9 cellular contexts compared by ENCODE assay signal in the genomic region with DNA sequence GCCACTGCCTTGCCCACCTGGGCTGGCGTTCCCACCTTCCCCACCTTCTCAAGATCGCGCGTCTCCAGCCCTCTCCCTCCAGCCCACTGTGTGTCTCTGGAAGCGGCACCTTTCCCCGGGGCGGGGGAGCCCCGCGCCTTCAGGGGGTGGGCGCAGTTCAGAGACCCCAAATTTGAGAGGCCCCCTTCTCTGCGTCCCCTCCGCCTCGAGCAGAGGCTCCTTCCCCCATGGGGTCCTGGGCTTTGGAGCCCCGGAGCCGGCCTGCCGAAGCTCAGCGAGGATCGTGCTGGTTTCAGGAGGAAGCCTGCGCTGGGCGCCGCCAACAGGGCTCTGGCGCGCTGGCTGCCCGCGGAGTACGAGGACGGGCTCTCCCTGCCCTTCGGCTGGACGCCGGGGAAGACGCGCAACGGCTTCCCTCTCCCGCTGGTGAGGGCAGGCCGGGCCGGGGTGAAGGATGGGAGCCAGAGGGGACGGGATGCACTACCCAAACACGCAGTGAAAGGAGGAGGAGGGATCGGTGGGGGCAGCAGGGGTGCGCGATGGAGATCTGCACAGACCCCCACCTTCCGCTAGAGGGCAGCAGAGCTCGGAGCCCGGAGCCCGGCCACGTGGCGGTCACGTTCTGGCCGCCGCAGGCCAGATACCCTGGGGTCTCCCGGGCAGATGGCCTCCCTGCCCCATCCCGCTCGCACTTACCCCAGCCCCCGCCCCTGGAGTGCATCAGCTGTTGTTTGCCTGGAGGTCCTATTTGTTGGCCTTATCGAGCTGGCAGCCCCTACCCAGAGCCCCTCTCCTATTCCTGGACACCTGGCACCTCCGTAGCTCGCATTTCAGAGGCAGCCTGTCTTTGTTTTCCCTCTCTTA. TPM values are rescaled to one million over a fixed set of nuclear protein-coding genes. Genes with fewer than 3 reads are reported as not detected.
A peak's percentile ranks its signal among the peaks of the same experiment; 100 is the strongest.
DNase-seq lines count a peak whose midpoint lies in the region; ATAC-seq, FAIRE-seq and TF ChIP-seq lines count a peak whose summit lies in the region.
"Had no signal": no experiment of that assay in that cellular context is flagged by ENCODE, and none has a peak within 500 bp of the region (broad histone marks: within the 10 kb centered on the region; RNA-seq: fewer than 3 reads in every experiment).

No MANE protein-coding gene starts in this region.

- no peaks in the 10 kb centered on the region for H3K9me1 ChIP-seq in keratinocyte (ENCODE audit: control insufficient read depth, extremely low read depth, insufficient read depth, low read length)

- H3K9me3 ChIP-seq in CD4-positive, alpha-beta memory T cell (ENCODE audit: control insufficient read depth in 1 of 2, low read length in 2 of 2), result no peaks in the 10 kb centered on the region
- H3K9me3 ChIP-seq in keratinocyte (ENCODE audit: control insufficient read depth, low read depth, low read length), result no peaks in the 10 kb centered on the region

- H3K27me3 Mint-ChIP-seq in CD4-positive, alpha-beta memory T cell, result peaks cover 1 to 5% of the 10 kb centered on the region in 2 donors

- H3K79me2 ChIP-seq in keratinocyte (ENCODE audit: control insufficient read depth, insufficient read depth, low read length), result no peaks in the 10 kb centered on the region

- peak overlapping the region in 1 of 2 donors; percentile 62 for H3K4me3 ChIP-seq in CD4-positive, alpha-beta memory T cell (ENCODE audit: low read length in 2 of 2)
- peak overlapping the region; percentile 30 to 66 (median 57) for H3K4me3 ChIP-seq in keratinocyte (ENCODE audit: control insufficient read depth in 2 of 3, extremely low read depth in 1 of 3, insufficient read depth in 2 of 3, low read depth in 1 of 3, low read length in 3 of 3)

- DNase-seq in CD4-positive, alpha-beta memory T cell, result peak; percentile 69 to 80 (median 73)
- peak; percentile 83 for DNase-seq in H54 (ENCODE audit: insufficient read length, low spot score)
- DNase-seq in NCI-H1930 (lab: John Stamatoyannopoulos, UW), result peak; percentile 53 to 75
- peak; percentile 50 to 63 (median 58) for DNase-seq in activated CD4-positive, CD25-positive, alpha-beta regulatory T cell (lab: John Stamatoyannopoulos, UW)
- peak in 53 of 61 donors; percentile 9 to 77 (median 52) for DNase-seq in caudate nucleus (lab: John Stamatoyannopoulos, UW)
- no peak for DNase-seq in keratinocyte (ENCODE audit: low read depth, low spot score)
- DNase-seq in stimulated activated CD4-positive, alpha-beta T cell treated with anti-CD3 and anti-CD28 coated beads, Interleukin-15, amount 100 ng/mL, for 1 hour (ENCODE audit: low read depth in 1 of 2, low spot score in 1 of 2), result peak; percentile 57 to 68

- TF ChIP-seq POLR2A in H54 (IDR thresholded peaks at IDR 0.05; ENCODE audit: low read depth, low read length), result no peak

- H3K9me3 Mint-ChIP-seq in CD4-positive, alpha-beta memory T cell, result no peaks in the 10 kb centered on the region

- H3K9ac ChIP-seq in keratinocyte (ENCODE audit: control insufficient read depth, extremely low read depth, insufficient read depth, low read length), result no peak overlapping the region

- intact Hi-C loops in CD4-positive, alpha-beta memory T cell (cut with micrococcal nuclease), result loop anchor here (1.0 to 2.0 kb wide), 3 partner anchors 168 to 755 kb away; a partner anchor contains a TSS

- no peak for ATAC-seq in GM21381 (IDR thresholded peaks at IDR 0.05; ENCODE audit: unreplicated experiment)

- no peak overlapping the region for H3K27ac ChIP-seq in CD4-positive, alpha-beta memory T cell (ENCODE audit: low read depth, low read length)
- no peak overlapping the region for H3K27ac ChIP-seq in caudate nucleus (ENCODE audit: low read depth, low read length)
- H3K27ac ChIP-seq in keratinocyte (ENCODE audit: control insufficient read depth, insufficient read depth, low read length), result no peak overlapping the region

- no peaks in the 10 kb centered on the region for H4K20me1 ChIP-seq in keratinocyte (ENCODE audit: control insufficient read depth, extremely low read depth, insufficient read depth, low read length)

- no peaks in the 10 kb centered on the region for H3K36me3 Mint-ChIP-seq in CD4-positive, alpha-beta memory T cell

- peaks cover 11% of the 10 kb centered on the region for H3K4me1 ChIP-seq in CD4-positive, alpha-beta memory T cell (ENCODE audit: insufficient read depth, low read length)
- peaks cover 5% of the 10 kb centered on the region for H3K4me1 ChIP-seq in keratinocyte (ENCODE audit: control insufficient read depth, extremely low read depth, insufficient read depth, low read length)

- H2AFZ ChIP-seq in keratinocyte (ENCODE audit: control insufficient read depth, low read length), result peak overlapping the region; percentile 89

- CTCF ChIA-PET in CD4-positive, alpha-beta memory T cell (lab: Charles Lee; ENCODE audit: partially characterized antibody), result interaction anchor here (0.7 to 1.8 kb wide), 31 partner anchors 9 to 755 kb away, joined by 3 to 25 read pairs (median 3); a partner anchor contains a TSS

- peak overlapping the region in 2 of 7 donors; percentile 2 to 18 for H3K27ac Mint-ChIP-seq in CD4-positive, alpha-beta memory T cell

- FAIRE-seq in H54 (lab: Jason Lieb, UNC), result no peak
- no peak for FAIRE-seq in keratinocyte (lab: Jason Lieb, UNC)

- POLR2A ChIA-PET in CD4-positive, alpha-beta memory T cell (lab: Charles Lee; ENCODE audit: partially characterized antibody), result interaction anchor here (0.7 to 1.8 kb wide), 6 partner anchors 24 to 238 kb away, joined by 3 to 7 read pairs (median 3); a partner anchor contains a TSS

- H3K27me3 ChIP-seq in CD4-positive, alpha-beta memory T cell (ENCODE audit: insufficient read depth, low read length), result no peaks in the 10 kb centered on the region
- H3K27me3 ChIP-seq in keratinocyte (ENCODE audit: control insufficient read depth, extremely low read depth, insufficient read depth, low read length), result peaks cover 42% of the 10 kb centered on the region

- H3K36me3 ChIP-seq in CD4-positive, alpha-beta memory T cell (ENCODE audit: insufficient read depth, low read length), result no peaks in the 10 kb centered on the region
- H3K36me3 ChIP-seq in keratinocyte (ENCODE audit: control insufficient read depth in 2 of 2, extremely low read depth in 1 of 2, insufficient read depth in 2 of 2, low read length in 2 of 2), result no peaks in the 10 kb centered on the region

- TF ChIP-seq CTCF in keratinocyte (optimal IDR thresholded peaks at IDR 0.05 in 1 of 3, IDR thresholded peaks at IDR 0.05 in 1 of 3, conservative IDR thresholded peaks at IDR 0.05 in 1 of 3; ENCODE audit: extremely low read depth in 1 of 3, insufficient read depth in 2 of 3, low read length in 3 of 3), result peak; percentile 80 to 99 (median 87)

- peak overlapping the region; percentile 80 for H3K4me2 ChIP-seq in keratinocyte (ENCODE audit: control insufficient read depth, extremely low read depth, insufficient read depth, low read depth, low read length)

- peaks cover 3 to 9% (median 6%) of the 10 kb centered on the region in 4 donors for H3K4me1 Mint-ChIP-seq in CD4-positive, alpha-beta memory T cell

- dilution Hi-C loops in keratinocyte (cut with MboI; ENCODE audit: extremely low pct_ligation_motif_present, low sequenced_read_pairs), result no loop called here

- H3K4me3 Mint-ChIP-seq in CD4-positive, alpha-beta memory T cell, result peak overlapping the region; percentile 70 to 86 (median 80)

RNA-seq across cellular contexts. Expression of a gene that starts 11.1 kb away (rescaled TPM):
- total RNA-seq in CD4-positive, alpha-beta memory T cell, result not detected
- not detected for polyA plus RNA-seq in CD4-positive, alpha-beta memory T cell
- polyA plus RNA-seq in keratinocyte, result not detected in 3 replicates
- polyA plus RNA-seq in keratinocyte (2011; ENCODE audit: low read depth), result not detected
- not detected in 2 replicates for polyA plus RNA-seq in keratinocyte (2011; cell fraction: cytosol; rRNA removed)
- not detected in 2 replicates for polyA plus RNA-seq in keratinocyte (2011; cell fraction: nucleus; rRNA removed)
- not detected in 2 replicates for polyA plus RNA-seq in keratinocyte (2012; ENCODE audit: low replicate concordance)
- not detected in 3 replicates for polyA minus RNA-seq in keratinocyte
- not detected for polyA minus RNA-seq in keratinocyte (2011; cell fraction: cytosol; rRNA and poly(A)+ RNA removed)
- polyA minus RNA-seq in keratinocyte (2011; cell fraction: nucleus; rRNA and poly(A)+ RNA removed), result not detected in 2 replicates
- total RNA-seq: T-helper 1 cell treated with Interleukin-12 subunit alpha and Interleukin-12 subunit beta and Interleukin-4 antibody, amounts not matched to agents 30 ng/mL and 1 ng/mL, for 36 hours had no signal

RNA-seq across cellular contexts. Expression of a gene that starts 30.4 kb away (rescaled TPM):
- total RNA-seq in CD4-positive, alpha-beta memory T cell, result 10 to 100 TPM; 27.7 to 29.4 TPM
- polyA plus RNA-seq in CD4-positive, alpha-beta memory T cell, result 10 to 100 TPM; 12.1 to 13.7 TPM
- polyA plus RNA-seq in keratinocyte, result 11.2 to 12.2 TPM (median 12.0 TPM) in 3 replicates
- 6.6 TPM for polyA plus RNA-seq in keratinocyte (2011; ENCODE audit: low read depth)
- polyA plus RNA-seq in keratinocyte (2011; cell fraction: cytosol; rRNA removed), result 8.4 and 8.9 TPM in 2 replicates
- 23.4 and 26.9 TPM in 2 replicates for polyA plus RNA-seq in keratinocyte (2011; cell fraction: nucleus; rRNA removed)
- polyA plus RNA-seq in keratinocyte (2012; ENCODE audit: low replicate concordance), result 10.3 and 10.7 TPM in 2 replicates
- polyA minus RNA-seq in keratinocyte, result 10.6 to 26.7 TPM (median 14.0 TPM) in 3 replicates
- 14.6 TPM for polyA minus RNA-seq in keratinocyte (2011; cell fraction: cytosol; rRNA and poly(A)+ RNA removed)
- polyA minus RNA-seq in keratinocyte (2011; cell fraction: nucleus; rRNA and poly(A)+ RNA removed), result 9.6 and 10.2 TPM in 2 replicates

RNA-seq across cellular contexts. Expression of a gene that starts 31.2 kb away (rescaled TPM):
- not detected for total RNA-seq in CD4-positive, alpha-beta memory T cell
- not detected for polyA plus RNA-seq in CD4-positive, alpha-beta memory T cell
- not detected in 3 replicates for polyA plus RNA-seq in keratinocyte
- polyA plus RNA-seq in keratinocyte (2011; ENCODE audit: low read depth), result not detected
- polyA plus RNA-seq in keratinocyte (2011; cell fraction: cytosol; rRNA removed), result not detected in 2 replicates
- polyA plus RNA-seq in keratinocyte (2011; cell fraction: nucleus; rRNA removed), result not detected in 2 replicates
- not detected in 2 replicates for polyA plus RNA-seq in keratinocyte (2012; ENCODE audit: low replicate concordance)
- polyA minus RNA-seq in keratinocyte, result not detected in 3 replicates
- polyA minus RNA-seq in keratinocyte (2011; cell fraction: cytosol; rRNA and poly(A)+ RNA removed), result not detected
- polyA minus RNA-seq in keratinocyte (2011; cell fraction: nucleus; rRNA and poly(A)+ RNA removed), result not detected in 2 replicates

RNA-seq across cellular contexts. Expression of a gene that starts 57.0 kb away (rescaled TPM):
- not detected for total RNA-seq in CD4-positive, alpha-beta memory T cell
- not detected for polyA plus RNA-seq in CD4-positive, alpha-beta memory T cell
- polyA plus RNA-seq in keratinocyte, result not detected in 3 replicates
- not detected for polyA plus RNA-seq in keratinocyte (2011; ENCODE audit: low read depth)
- not detected in 2 replicates for polyA plus RNA-seq in keratinocyte (2011; cell fraction: cytosol; rRNA removed)
- not detected in 2 replicates for polyA plus RNA-seq in keratinocyte (2011; cell fraction: nucleus; rRNA removed)
- 0.07 TPM in 1 of 2 replicates, not detected in the other for polyA plus RNA-seq in keratinocyte (2012; ENCODE audit: low replicate concordance)
- polyA minus RNA-seq in keratinocyte, result not detected in 3 replicates
- not detected for polyA minus RNA-seq in keratinocyte (2011; cell fraction: cytosol; rRNA and poly(A)+ RNA removed)
- polyA minus RNA-seq in keratinocyte (2011; cell fraction: nucleus; rRNA and poly(A)+ RNA removed), result not detected in 2 replicates
- total RNA-seq: T-helper 1 cell treated with Interleukin-12 subunit alpha and Interleukin-12 subunit beta and Interleukin-4 antibody, amounts not matched to agents 30 ng/mL and 1 ng/mL, for 36 hours had no signal
